In the genomic region with DNA sequence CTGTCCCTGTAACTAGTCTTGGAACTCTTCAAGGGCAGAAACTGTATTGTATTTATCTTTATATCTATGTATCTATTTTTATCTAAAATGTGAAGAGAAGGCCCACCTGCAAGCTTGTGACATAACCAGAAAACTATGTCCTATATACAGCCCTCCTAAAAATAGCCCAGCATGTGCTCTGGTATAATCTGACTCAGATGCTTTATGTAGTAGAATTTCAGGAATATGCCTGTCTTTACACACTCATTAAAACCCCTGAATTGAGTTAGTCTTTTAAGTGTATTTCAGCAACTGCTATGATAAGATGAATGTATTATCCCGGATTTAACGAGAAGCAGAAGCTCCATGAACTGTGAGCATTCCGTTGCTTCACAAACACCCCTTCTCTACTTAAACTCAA, we compare ENCODE assay signal across 15 cellular contexts.
A peak's percentile ranks its signal among the peaks of the same experiment; 100 is the strongest.
DNase-seq lines count a peak whose midpoint lies in the region; ATAC-seq and TF ChIP-seq lines count a peak whose summit lies in the region.
"Had no signal": no experiment of that assay in that cellular context is flagged by ENCODE, and none has a peak within 500 bp of the region (broad histone marks: within the 10 kb centered on the region; RNA-seq: fewer than 3 reads in every experiment).

No MANE protein-coding gene starts in this region.

- TF ChIP-seq CTCF in MM.1S (IDR thresholded peaks at IDR 0.05; ENCODE audit: low read length) (no peak), fibroblast of lung (conservative IDR thresholded peaks at IDR 0.05 in 1 of 2, IDR thresholded peaks at IDR 0.05 in 1 of 2; ENCODE audit: low read depth in 1 of 2, low read length in 2 of 2) (no peak), coronary artery (IDR thresholded peaks at IDR 0.05) (no peak)

- ATAC-seq in GM21390 (IDR thresholded peaks at IDR 0.05; ENCODE audit: unreplicated experiment) = no peak
- no peak for ATAC-seq in HG02840 (IDR thresholded peaks at IDR 0.05; ENCODE audit: low FRiP score, unreplicated experiment)
- no peak for ATAC-seq in HG03280 (IDR thresholded peaks at IDR 0.05; ENCODE audit: unreplicated experiment)
- ATAC-seq: activated naive CD8-positive, alpha-beta T cell treated with anti-CD3 and anti-CD28 coated beads, Interleukin-2, amount 50 U/mL, for 24 hours; sciatic nerve had no signal

- H3K4me1 ChIP-seq in GM23248 (ENCODE audit: insufficient read depth) = peaks cover 18% of the 10 kb centered on the region
- peaks cover 26% of the 10 kb centered on the region for H3K4me1 ChIP-seq in MM.1S (ENCODE audit: low read length)
- no peaks in the 10 kb centered on the region for H3K4me1 ChIP-seq in fibroblast of lung (ENCODE audit: control insufficient read depth, extremely low read depth, insufficient read depth, low read length)
- H3K4me1 ChIP-seq: Peyer's patch had no signal

- WGBS in GM23248 (ENCODE audit: low coverage in 1 of 2, low lambda C conversion rate in 2 of 2, missing lambda C conversion rate in 2 of 2), 2 experiments = 76 to 78% methylated on average over 3 of the region's 3 CpGs

- H3K9ac ChIP-seq in GM23248 = no peak overlapping the region
- peak overlapping the region; percentile 13; the same call in 1 of the 2 replicates for H3K9ac ChIP-seq in MM.1S (ENCODE audit: low read length)
- no peak overlapping the region for H3K9ac ChIP-seq in fibroblast of lung (ENCODE audit: insufficient read depth, low read length)

- H3K27ac ChIP-seq in GM23248 (no peak overlapping the region), MM.1S (ENCODE audit: low read length) (peak overlapping the region; percentile 49; the same call in 1 of the 2 replicates), fibroblast of lung (ENCODE audit: insufficient read depth, low read length) (no peak overlapping the region), coronary artery (no peak overlapping the region)
- H3K27ac ChIP-seq: neutrophil, Peyer's patch had no signal

- H3F3A ChIP-seq in GM23248 (ENCODE audit: insufficient read depth) (peaks cover 7% of the 10 kb centered on the region), MM.1S (ENCODE audit: insufficient read depth, low read length) (peaks cover 4% of the 10 kb centered on the region; the same call in 1 of the 2 replicates)

- no peak overlapping the region for H3K4me3 ChIP-seq in GM23248
- peak overlapping the region; percentile 7; the same call in 1 of the 2 replicates for H3K4me3 ChIP-seq in MM.1S (ENCODE audit: low read length)
- no peak overlapping the region for H3K4me3 ChIP-seq in fibroblast of lung (replicated peaks in 1 of 4; ENCODE audit: control extremely low read depth in 1 of 4, insufficient read depth in 1 of 4, low read depth in 3 of 4, low read length in 4 of 4)
- H3K4me3 ChIP-seq in coronary artery = no peak overlapping the region
- H3K4me3 ChIP-seq: Peyer's patch had no signal

- H3K4me2 ChIP-seq in GM23248 (ENCODE audit: unreplicated experiment) (no peak overlapping the region), MM.1S (ENCODE audit: low read depth, low read length) (peak overlapping the region; percentile 54), fibroblast of lung (ENCODE audit: extremely low read depth, insufficient read depth, low read length) (no peak overlapping the region)

- H2AFZ ChIP-seq in GM23248 (no peak overlapping the region), MM.1S (ENCODE audit: low read length) (peak overlapping the region; percentile 18), fibroblast of lung (ENCODE audit: low read length) (no peak overlapping the region)

- H3K27me3 ChIP-seq in GM23248 (replicated peaks; ENCODE audit: insufficient read depth) (no peaks in the 10 kb centered on the region), MM.1S (replicated peaks; ENCODE audit: insufficient read depth, low read length) (no peaks in the 10 kb centered on the region), fibroblast of lung (ENCODE audit: control insufficient read depth, insufficient read depth, low read length) (no peaks in the 10 kb centered on the region)
- H3K27me3 ChIP-seq: neutrophil, Peyer's patch had no signal

- H4K20me1 ChIP-seq in GM23248 (ENCODE audit: insufficient read depth) (no peaks in the 10 kb centered on the region), MM.1S (ENCODE audit: insufficient read depth, low read length) (no peaks in the 10 kb centered on the region), fibroblast of lung (ENCODE audit: control insufficient read depth, extremely low read depth, insufficient read depth, low read length) (no peaks in the 10 kb centered on the region)

- no peaks in the 10 kb centered on the region for H3K36me3 ChIP-seq in GM23248 (ENCODE audit: low read depth)
- no peaks in the 10 kb centered on the region for H3K36me3 ChIP-seq in MM.1S (replicated peaks; ENCODE audit: insufficient read depth, low read length)
- no peaks in the 10 kb centered on the region for H3K36me3 ChIP-seq in fibroblast of lung (ENCODE audit: control insufficient read depth, insufficient read depth, low read length)
- H3K36me3 ChIP-seq: neutrophil, Peyer's patch had no signal

- H3K79me2 ChIP-seq in GM23248 (ENCODE audit: insufficient read depth) (no peaks in the 10 kb centered on the region), MM.1S (ENCODE audit: low read length) (no peaks in the 10 kb centered on the region), fibroblast of lung (ENCODE audit: control insufficient read depth, insufficient read depth, low read length) (no peaks in the 10 kb centered on the region)

- in situ Hi-C loops in GM23248 (cut with MboI) = no loop called here

- H3K9me3 ChIP-seq in GM23248 (ENCODE audit: low read depth) (no peaks in the 10 kb centered on the region), MM.1S (replicated peaks; ENCODE audit: insufficient read depth, low read length) (no peaks in the 10 kb centered on the region), fibroblast of lung (ENCODE audit: control insufficient read depth, insufficient read depth, low read depth, low read length) (no peaks in the 10 kb centered on the region)
- H3K9me3 ChIP-seq: neutrophil, Peyer's patch had no signal

- H3K9me2 ChIP-seq in GM23248 (ENCODE audit: insufficient read depth) = no peaks in the 10 kb centered on the region
- no peaks in the 10 kb centered on the region for H3K9me2 ChIP-seq in MM.1S (replicated peaks; ENCODE audit: insufficient read depth, low read length)

- DNase-seq in GM23248 (peak; percentile 59), MM.1S (peak; percentile 63), fibroblast of lung (ENCODE audit: low read depth in 2 of 2) (peak; percentile 29 to 77), non-pigmented ciliary epithelial cell (ENCODE audit: low read depth) (peak; percentile 31), coronary artery (ENCODE audit: low spot score) (no peak)
- DNase-seq: activated CD4-positive, alpha-beta T cell treated with anti-CD3 and anti-CD28 coated beads for 48 hours; activated naive CD8-positive, alpha-beta T cell treated with anti-CD3 and anti-CD28 coated beads, Interleukin-2, amount 50 U/mL, for 24 hours; KBM-7; NCI-H1105 treated with DMSO at 0.1 percent for 48 hours; Peyer's patch had no signal
